Comparison of ENCODE assay signal across 10 cellular contexts in genomic region chr15:90191344-90191687, GRCh38. TPM values are rescaled to one million over a fixed set of nuclear protein-coding genes. Genes with fewer than 3 reads are reported as not detected.
DNase-seq lines count a peak whose midpoint lies in the region; ATAC-seq, FAIRE-seq and TF ChIP-seq lines count a peak whose summit lies in the region.
"Had no signal": no experiment of that assay in that cellular context is flagged by ENCODE, and none has a peak within 500 bp of the region (broad histone marks: within the 10 kb centered on the region; RNA-seq: fewer than 3 reads in every experiment).

No MANE protein-coding gene starts in this region.

- no peak for ATAC-seq in activated CD8-positive, alpha-beta T cell treated with anti-CD3 and anti-CD28 coated beads, Interleukin-2, amount 10 ng/mL, durations not matched to agents 7 days and 5 days
- ATAC-seq in activated CD8-positive, alpha-beta T cell treated with anti-CD3 and anti-CD28 coated beads for 36 hours: no peak
- ATAC-seq in HG03460 (IDR thresholded peaks at IDR 0.05; ENCODE audit: unreplicated experiment) (peak; percentile 25), thoracic aorta (ENCODE audit: insufficient number of reproducible peaks, low FRiP score, low read depth) (no peak), left lobe of liver (no peak)

- H3K27me3 Mint-ChIP-seq in activated CD8-positive, alpha-beta T cell treated with anti-CD3 and anti-CD28 coated beads, Interleukin-2, amount 10 ng/mL, durations not matched to agents 7 days and 5 days (ENCODE audit: low read depth): peaks cover 2% of the 10 kb centered on the region
- no peaks in the 10 kb centered on the region for H3K27me3 Mint-ChIP-seq in activated CD8-positive, alpha-beta T cell treated with anti-CD3 and anti-CD28 coated beads for 36 hours

- no peak for TF ChIP-seq CTCF in activated CD8-positive, alpha-beta T cell treated with anti-CD3 and anti-CD28 coated beads for 36 hours (IDR thresholded peaks at IDR 0.05)
- no peak for TF ChIP-seq CTCF in esophagus muscularis mucosa (IDR thresholded peaks at IDR 0.05)
- TF ChIP-seq CTCF in thoracic aorta (IDR thresholded peaks at IDR 0.05): no peak

- H3K36me3 Mint-ChIP-seq in activated CD8-positive, alpha-beta T cell treated with anti-CD3 and anti-CD28 coated beads, Interleukin-2, amount 10 ng/mL, durations not matched to agents 7 days and 5 days (ENCODE audit: low read depth): peaks cover 2% of the 10 kb centered on the region
- no peaks in the 10 kb centered on the region for H3K36me3 Mint-ChIP-seq in activated CD8-positive, alpha-beta T cell treated with anti-CD3 and anti-CD28 coated beads for 36 hours (ENCODE audit: low read depth)

- H3K4me1 ChIP-seq in esophagus muscularis mucosa (peaks cover 52 to 90% (median 86%) of the 10 kb centered on the region in 4 donors), thoracic aorta (ENCODE audit: control insufficient read depth in 1 of 2, low read depth in 2 of 2) (peaks cover 17 to 36% of the 10 kb centered on the region in 2 donors)

- no peak for FAIRE-seq in H54 (lab: Jason Lieb, UNC)

- POLR2A ChIA-PET in activated CD8-positive, alpha-beta T cell treated with anti-CD3 and anti-CD28 coated beads, Interleukin-2, amount 10 ng/mL, durations not matched to agents 7 days and 5 days (lab: Charles Lee): interaction anchor here (1.1 to 2.5 kb wide), 3 partner anchors 9 to 48 kb away, joined by 3 to 19 read pairs (median 3); partner anchors contain the start of gene SEMA4B
- POLR2A ChIA-PET in activated CD8-positive, alpha-beta T cell treated with anti-CD3 and anti-CD28 coated beads for 36 hours (lab: Charles Lee): interaction anchor here (0.7 kb wide), 1 partner anchor 8 kb away, joined by 3 read pairs; no protein-coding TSS in a partner anchor

- no peaks in the 10 kb centered on the region for H3K27me3 ChIP-seq in esophagus muscularis mucosa
- no peaks in the 10 kb centered on the region for H3K27me3 ChIP-seq in thoracic aorta (replicated peaks; ENCODE audit: insufficient read depth)

- H3K27ac ChIP-seq in esophagus muscularis mucosa (replicated peaks in 1 of 4) (peak overlapping the region; percentile 94 to 100 (median 97)), thoracic aorta (peak overlapping the region; percentile 44 to 47)

- H3K4me1 Mint-ChIP-seq in activated CD8-positive, alpha-beta T cell treated with anti-CD3 and anti-CD28 coated beads, Interleukin-2, amount 10 ng/mL, durations not matched to agents 7 days and 5 days (ENCODE audit: low read depth): peaks cover 34% of the 10 kb centered on the region
- H3K4me1 Mint-ChIP-seq in activated CD8-positive, alpha-beta T cell treated with anti-CD3 and anti-CD28 coated beads for 36 hours (ENCODE audit: low read depth): peaks cover 22% of the 10 kb centered on the region

- CTCF ChIA-PET in activated CD8-positive, alpha-beta T cell treated with anti-CD3 and anti-CD28 coated beads, Interleukin-2, amount 10 ng/mL, durations not matched to agents 7 days and 5 days (lab: Charles Lee): interaction anchor here (1.4 to 4.0 kb wide), 4 partner anchors 9 to 48 kb away, joined by 3 to 19 read pairs (median 6); partner anchors contain the start of gene SEMA4B
- CTCF ChIA-PET in activated CD8-positive, alpha-beta T cell treated with anti-CD3 and anti-CD28 coated beads for 36 hours (lab: Charles Lee): interaction anchor here (0.9 to 2.1 kb wide), 3 partner anchors 10 to 30 kb away, joined by 3 to 7 read pairs (median 5); partner anchors contain the start of gene SEMA4B

- WGBS in esophagus muscularis mucosa: 62% methylated on average over 3 of the region's 3 CpGs

- DNase-seq in activated CD8-positive, alpha-beta T cell treated with anti-CD3 and anti-CD28 coated beads, Interleukin-2, amount 10 ng/mL, durations not matched to agents 7 days and 5 days: no peak
- DNase-seq in activated CD8-positive, alpha-beta T cell treated with anti-CD3 and anti-CD28 coated beads for 36 hours: no peak
- no peak for DNase-seq in esophagus muscularis mucosa (ENCODE audit: extremely low spot score)
- DNase-seq in thoracic aorta (ENCODE audit: low spot score): no peak
- no peak for DNase-seq in left lobe of liver (ENCODE audit: low spot score)
- DNase-seq in HuH-7 (ENCODE audit: low spot score): no peak
- no peak for DNase-seq in H54 (ENCODE audit: insufficient read length, low spot score)
- DNase-seq: PC-3 had no signal

- no peak overlapping the region for H3K4me3 Mint-ChIP-seq in activated CD8-positive, alpha-beta T cell treated with anti-CD3 and anti-CD28 coated beads, Interleukin-2, amount 10 ng/mL, durations not matched to agents 7 days and 5 days
- H3K4me3 Mint-ChIP-seq in activated CD8-positive, alpha-beta T cell treated with anti-CD3 and anti-CD28 coated beads for 36 hours: no peak overlapping the region
- H3K4me3 Mint-ChIP-seq: GM23338 had no signal

- no peaks in the 10 kb centered on the region for H3K9me3 Mint-ChIP-seq in activated CD8-positive, alpha-beta T cell treated with anti-CD3 and anti-CD28 coated beads, Interleukin-2, amount 10 ng/mL, durations not matched to agents 7 days and 5 days (ENCODE audit: insufficient read depth)
- no peaks in the 10 kb centered on the region for H3K9me3 Mint-ChIP-seq in activated CD8-positive, alpha-beta T cell treated with anti-CD3 and anti-CD28 coated beads for 36 hours
- H3K9me3 Mint-ChIP-seq: GM23338 had no signal

- intact Hi-C loops in activated CD8-positive, alpha-beta T cell treated with anti-CD3 and anti-CD28 coated beads for 36 hours (cut with micrococcal nuclease): no loop called here
- intact Hi-C loops in esophagus muscularis mucosa (cut with DNase I): no loop called here

- TF ChIP-seq POLR2A in esophagus muscularis mucosa (IDR thresholded peaks at IDR 0.05; ENCODE audit: low read depth) (no peak), H54 (IDR thresholded peaks at IDR 0.05; ENCODE audit: low read depth, low read length) (no peak)

- H3K4me3 ChIP-seq in esophagus muscularis mucosa: peak overlapping the region in 1 of 4 donors; percentile 4
- H3K4me3 ChIP-seq in thoracic aorta: no peak overlapping the region
- H3K4me3 ChIP-seq: GM23338 had no signal

- H3K9me3 ChIP-seq in esophagus muscularis mucosa: no peaks in the 10 kb centered on the region
- no peaks in the 10 kb centered on the region for H3K9me3 ChIP-seq in thoracic aorta

- H3K27ac Mint-ChIP-seq in activated CD8-positive, alpha-beta T cell treated with anti-CD3 and anti-CD28 coated beads, Interleukin-2, amount 10 ng/mL, durations not matched to agents 7 days and 5 days: peak overlapping the region; percentile 78
- H3K27ac Mint-ChIP-seq in activated CD8-positive, alpha-beta T cell treated with anti-CD3 and anti-CD28 coated beads for 36 hours: no peak overlapping the region
- H3K27ac Mint-ChIP-seq: GM23338 had no signal

- no peak for TF ChIP-seq EP300 in esophagus muscularis mucosa (IDR thresholded peaks at IDR 0.05)

- H3K36me3 ChIP-seq in esophagus muscularis mucosa: no peaks in the 10 kb centered on the region
- no peaks in the 10 kb centered on the region for H3K36me3 ChIP-seq in thoracic aorta

RNA-seq across cellular contexts. Expression of gene SEMA4B, which starts 9.8 kb away (rescaled TPM):
- total RNA-seq in activated CD8-positive, alpha-beta T cell treated with anti-CD3 and anti-CD28 coated beads, Interleukin-2, amount 10 ng/mL, durations not matched to agents 7 days and 5 days: 10 to 100 TPM in 1 of 2 experiments, 1 to 10 TPM in 1; 8.6 to 11.2 TPM
- total RNA-seq in activated CD8-positive, alpha-beta T cell treated with anti-CD3 and anti-CD28 coated beads for 36 hours: 1 to 10 TPM; 5.3 to 6.2 TPM
- 10 to 100 TPM; 30.7 to 68.3 (median 43.4) TPM for total RNA-seq in esophagus muscularis mucosa
- total RNA-seq in thoracic aorta: 10 to 100 TPM; 26.9 to 38.4 TPM
- 23.7 TPM for total RNA-seq in left lobe of liver

RNA-seq across cellular contexts. Expression of gene CIB1, which starts 42.4 kb away (rescaled TPM):
- total RNA-seq in activated CD8-positive, alpha-beta T cell treated with anti-CD3 and anti-CD28 coated beads, Interleukin-2, amount 10 ng/mL, durations not matched to agents 7 days and 5 days: 100 to 1,000 TPM in 1 of 2 experiments, 10 to 100 TPM in 1; 92.4 to 102 TPM
- 100 to 1,000 TPM; 151 to 154 TPM for total RNA-seq in activated CD8-positive, alpha-beta T cell treated with anti-CD3 and anti-CD28 coated beads for 36 hours
- total RNA-seq in esophagus muscularis mucosa: 10 to 100 TPM; 27.2 to 49.0 (median 33.8) TPM
- total RNA-seq in thoracic aorta: 10 to 100 TPM; 18.0 to 35.6 TPM
- 44.1 TPM for total RNA-seq in left lobe of liver

RNA-seq across cellular contexts. Expression of gene GDPGP1, which starts 42.7 kb away (rescaled TPM):
- total RNA-seq in activated CD8-positive, alpha-beta T cell treated with anti-CD3 and anti-CD28 coated beads, Interleukin-2, amount 10 ng/mL, durations not matched to agents 7 days and 5 days: 10 to 100 TPM; 10.0 to 12.1 TPM
- 1 to 10 TPM; 5.2 to 6.4 TPM for total RNA-seq in activated CD8-positive, alpha-beta T cell treated with anti-CD3 and anti-CD28 coated beads for 36 hours
- total RNA-seq in esophagus muscularis mucosa (1 to 10 TPM; 3.8 to 7.4 (median 5.3) TPM), thoracic aorta (10 to 100 TPM in 1 of 2 donors, 1 to 10 TPM in 1; 5.0 to 23.4 TPM), left lobe of liver (5.6 TPM)

RNA-seq across cellular contexts. Expression of gene TTLL13, which starts 58.0 kb away (rescaled TPM):
- total RNA-seq in activated CD8-positive, alpha-beta T cell treated with anti-CD3 and anti-CD28 coated beads, Interleukin-2, amount 10 ng/mL, durations not matched to agents 7 days and 5 days: 1 to 10 TPM in 1 of 2 experiments, not detected in 1; 1.3 TPM
- 1 to 10 TPM in 1 of 2 experiments, under 1 TPM in 1; 0.20 to 1.1 TPM for total RNA-seq in activated CD8-positive, alpha-beta T cell treated with anti-CD3 and anti-CD28 coated beads for 36 hours
- total RNA-seq in esophagus muscularis mucosa: under 1 TPM in 2 of 4 donors, not detected in 2; 0.32 to 0.42 TPM
- total RNA-seq in thoracic aorta: not detected
- total RNA-seq in left lobe of liver: 0.15 TPM
- total RNA-seq: GM23338, PC-3 had no signal
